In the genomic region with DNA sequence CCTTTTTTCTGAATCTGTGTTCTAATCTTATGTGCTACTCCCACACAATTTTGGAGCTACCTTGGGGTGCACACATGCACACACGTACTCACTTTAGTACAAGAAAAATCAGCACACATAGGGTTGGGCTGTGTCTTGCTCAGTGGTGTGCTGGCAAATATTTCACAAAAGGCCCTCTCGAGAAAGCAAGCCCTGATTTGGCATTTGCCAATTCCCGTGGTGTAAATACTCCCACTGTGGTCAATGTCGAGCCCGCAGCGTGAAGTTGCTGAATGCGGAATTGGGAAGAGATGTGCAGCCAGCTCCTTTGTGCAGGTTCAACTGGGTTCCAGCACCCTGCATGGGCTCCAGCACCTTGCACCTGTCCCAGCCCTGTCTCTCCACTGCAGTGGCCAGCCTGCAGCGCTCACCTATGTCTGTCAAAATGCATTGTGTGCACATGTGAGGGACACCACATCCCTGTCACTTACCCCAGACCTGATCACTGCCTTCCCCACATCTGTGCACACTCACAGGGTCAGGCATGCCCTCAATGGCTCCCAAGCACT, we compare ENCODE assay signal across 17 cellular contexts.
DNase-seq lines count a peak whose midpoint lies in the region; ATAC-seq and TF ChIP-seq lines count a peak whose summit lies in the region.
"Had no signal": no experiment of that assay in that cellular context is flagged by ENCODE, and none has a peak within 500 bp of the region (broad histone marks: within the 10 kb centered on the region; RNA-seq: fewer than 3 reads in every experiment).

No MANE protein-coding gene starts in this region.

- H3K27ac ChIP-seq in aorta (ENCODE audit: low read depth in 1 of 2, low read length in 2 of 2) (no peak overlapping the region), right cardiac atrium (ENCODE audit: low read length) (no peak overlapping the region)
- H3K27ac ChIP-seq: 22Rv1, BLaER1, GM23248 had no signal

- H3K9me3 ChIP-seq in aorta (ENCODE audit: control insufficient read depth, low read length) (peaks cover 7% of the 10 kb centered on the region), HAP-1 (no peaks in the 10 kb centered on the region), right cardiac atrium (ENCODE audit: control insufficient read depth, low read length) (peaks cover 2% of the 10 kb centered on the region)
- H3K9me3 ChIP-seq: BLaER1, Caco-2 had no signal

- H3K36me3 ChIP-seq in aorta (ENCODE audit: control insufficient read depth in 1 of 2, insufficient read depth in 2 of 2, low read length in 1 of 2) = no peaks in the 10 kb centered on the region
- no peaks in the 10 kb centered on the region for H3K36me3 ChIP-seq in HAP-1 (replicated peaks)
- H3K36me3 ChIP-seq: BLaER1 had no signal

- H3K4me3 Mint-ChIP-seq in glutamatergic neuron (ENCODE audit: unreplicated experiment) = no peak overlapping the region
- H3K4me3 Mint-ChIP-seq: CD8-positive, alpha-beta memory T cell had no signal

- intact Hi-C loops in posterior vena cava (cut with DNase I) = no loop called here
- intact Hi-C loops in aorta (cut with DNase I) = no loop called here
- intact Hi-C loops in right cardiac atrium (cut with DNase I) = no loop called here

- DNase-seq in activated effector memory CD4-positive, alpha-beta T cell treated with anti-CD3 and anti-CD28 coated beads, Interleukin-2, amount 50 U/mL, for 16 hours = peak; percentile 50
- DNase-seq in activated effector memory CD4-positive, alpha-beta T cell treated with Interleukin-2 at 50 U/mL for 16 hours = no peak
- DNase-seq in glutamatergic neuron (peak; percentile 3), posterior vena cava (ENCODE audit: low spot score) (peak; percentile 24), aorta (peak; percentile 6 to 57), HAP-1 (ENCODE audit: low spot score in 2 of 2) (no peak), right cardiac atrium (no peak)
- DNase-seq in activated naive CD4-positive, alpha-beta T cell treated with anti-CD3 and anti-CD28 coated beads, Interleukin-2, amount 50 U/mL, for 16 hours = no peak
- DNase-seq: AML-193, DND-41, GF-D8, GM23248, H7 had no signal

- no peaks in the 10 kb centered on the region for H3K27me3 ChIP-seq in aorta (ENCODE audit: control insufficient read depth in 1 of 2, insufficient read depth in 2 of 2, low read length in 1 of 2)
- H3K27me3 ChIP-seq in HAP-1 (ENCODE audit: low read depth) = peaks cover 16% of the 10 kb centered on the region
- H3K27me3 ChIP-seq in right cardiac atrium (ENCODE audit: control insufficient read depth, insufficient read depth) = no peaks in the 10 kb centered on the region
- H3K27me3 ChIP-seq: BLaER1 had no signal

- H3K4me3 ChIP-seq in aorta (ENCODE audit: low read length in 2 of 2) (no peak overlapping the region), HAP-1 (no peak overlapping the region), right cardiac atrium (ENCODE audit: low read length) (no peak overlapping the region)
- H3K4me3 ChIP-seq: BLaER1, GM23248 had no signal

- H3K4me1 ChIP-seq in aorta (ENCODE audit: control insufficient read depth in 1 of 2, insufficient read depth in 2 of 2, low read length in 2 of 2) (no peaks in the 10 kb centered on the region), HAP-1 (no peaks in the 10 kb centered on the region), right cardiac atrium (ENCODE audit: control insufficient read depth, insufficient read depth, low read length) (no peaks in the 10 kb centered on the region)
- H3K4me1 ChIP-seq: Caco-2 had no signal

- WGBS in aorta, 2 donors = 81 to 93% methylated on average over 8 of the region's 8 CpGs
- WGBS in right cardiac atrium = 89% methylated on average over 8 of the region's 8 CpGs

- peaks cover 2% of the 10 kb centered on the region for H3K27me3 Mint-ChIP-seq in glutamatergic neuron (ENCODE audit: unreplicated experiment)

- H3K9me3 Mint-ChIP-seq in glutamatergic neuron (ENCODE audit: unreplicated experiment) = peaks cover 5% of the 10 kb centered on the region
- H3K9me3 Mint-ChIP-seq: CD8-positive, alpha-beta memory T cell had no signal

- no peak for TF ChIP-seq CTCF in glutamatergic neuron (IDR thresholded peaks at IDR 0.05; ENCODE audit: partially characterized antibody, unreplicated experiment)

- no peak for ATAC-seq in aorta (ENCODE audit: low FRiP score)
- ATAC-seq in right cardiac atrium = no peak

- H3K36me3 Mint-ChIP-seq in glutamatergic neuron (ENCODE audit: unreplicated experiment) = peaks cover 15% of the 10 kb centered on the region
- H3K36me3 Mint-ChIP-seq: CD8-positive, alpha-beta memory T cell had no signal

- H3K4me1 Mint-ChIP-seq in glutamatergic neuron (ENCODE audit: low read depth, unreplicated experiment) = peaks cover under 1% of the 10 kb centered on the region
- H3K4me1 Mint-ChIP-seq: CD8-positive, alpha-beta memory T cell had no signal

- in situ Hi-C loops in HAP-1 (cut with MboI; ENCODE audit: low sequenced_read_pairs) = no loop called here

- H3K27ac Mint-ChIP-seq in glutamatergic neuron (ENCODE audit: unreplicated experiment) = no peak overlapping the region

Comparison
In these comparisons a context has a peak if more than half of its experiments do, and no peak if none do; other contexts are left out.
1. DNase-seq: peak in activated effector memory CD4-positive, alpha-beta T cell treated with anti-CD3 and anti-CD28 coated beads, Interleukin-2, amount 50 U/mL, for 16 hours (single experiment), glutamatergic neuron (single experiment), posterior vena cava (single experiment) and aorta (2 of 2); none in activated effector memory CD4-positive, alpha-beta T cell treated with Interleukin-2 at 50 U/mL for 16 hours (single experiment), HAP-1 (0 of 2), right cardiac atrium (0 of 3) and activated naive CD4-positive, alpha-beta T cell treated with anti-CD3 and anti-CD28 coated beads, Interleukin-2, amount 50 U/mL, for 16 hours (single experiment).